Comparison of ENCODE assay signal across 1 cellular context in genomic region chr11:122120096-122120495, GRCh38.
TF ChIP-seq lines count a peak whose summit lies in the region.

No MANE protein-coding gene starts in this region.

TF ChIP-seq in HCT116, 20 proteins besides CTCF, POLR2A, EP300 and RAD21 (continued from another document):
- no peak for TF ChIP-seq ZBTB33 (IDR thresholded peaks at IDR 0.05; ENCODE audit: extremely low read depth, insufficient replicate concordance, low read length)
- no peak for TF ChIP-seq SP1 (IDR thresholded peaks at IDR 0.05; ENCODE audit: low read depth)
- TF ChIP-seq EZH2 (IDR thresholded peaks at IDR 0.05): no peak
- no peak for TF ChIP-seq TCF7L2 (IDR thresholded peaks at IDR 0.05; ENCODE audit: borderline replicate concordance, extremely low read depth, insufficient read depth, insufficient read length)
- no peak for TF ChIP-seq SIN3A (IDR thresholded peaks at IDR 0.05; ENCODE audit: low read depth)
- TF ChIP-seq POLR2AphosphoS5 (IDR thresholded peaks at IDR 0.05; ENCODE audit: low read depth, low read length): no peak
- TF ChIP-seq JUND (IDR thresholded peaks at IDR 0.05): no peak
- no peak for TF ChIP-seq FOSL1 (IDR thresholded peaks at IDR 0.05; ENCODE audit: low read depth)
- TF ChIP-seq MAX (IDR thresholded peaks at IDR 0.05): no peak
